17 cellular contexts compared by ENCODE assay signal in the genomic region with DNA sequence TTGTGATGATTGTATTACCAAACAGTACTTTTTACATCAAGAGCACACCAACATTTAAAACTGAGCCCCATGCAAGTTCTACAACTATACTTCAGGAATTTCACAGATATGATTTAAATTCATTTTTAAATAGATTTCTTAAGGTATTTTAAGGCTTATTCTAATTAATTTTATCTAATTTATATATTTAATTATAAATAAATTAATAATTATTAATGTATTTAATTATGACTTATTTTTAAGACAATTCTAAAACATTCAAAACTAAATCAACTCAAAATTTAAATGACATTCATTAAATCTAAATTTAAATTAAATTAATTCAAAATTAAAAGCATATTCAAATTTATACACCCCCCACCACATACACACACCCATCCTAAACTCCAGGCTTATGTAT.
DNase-seq lines count a peak whose midpoint lies in the region; ATAC-seq, FAIRE-seq and TF ChIP-seq lines count a peak whose summit lies in the region.
"Had no signal": no experiment of that assay in that cellular context is flagged by ENCODE, and none has a peak within 500 bp of the region (broad histone marks: within the 10 kb centered on the region; RNA-seq: fewer than 3 reads in every experiment).

No MANE protein-coding gene starts in this region.

- H3K27ac ChIP-seq in heart left ventricle (peak overlapping the region in 10 of 12 donors; percentile 2 to 87 (median 73)), kidney (ENCODE audit: low read depth in 2 of 2, low read length in 2 of 2) (no peak overlapping the region), small intestine (ENCODE audit: low read depth in 1 of 2, low read length in 1 of 2) (no peak overlapping the region), mesenchymal stem cell (ENCODE audit: low read length, poor library complexity, severe bottlenecking) (no peak overlapping the region)
- H3K27ac ChIP-seq: 22Rv1, BLaER1 had no signal

- no peak overlapping the region for H2AFZ ChIP-seq in mesenchymal stem cell (ENCODE audit: low read depth, low read length)

- no peak overlapping the region for H2BK15ac ChIP-seq in mesenchymal stem cell (ENCODE audit: low read depth, poor library complexity, severe bottlenecking)

- H2BK12ac ChIP-seq in mesenchymal stem cell (ENCODE audit: low read length in 2 of 2) = no peak overlapping the region

- H2BK120ac ChIP-seq in mesenchymal stem cell (ENCODE audit: low read depth, low read length) = no peak overlapping the region

- ATAC-seq in heart left ventricle = no peak
- ATAC-seq in Right ventricle myocardium superior (ENCODE audit: poor library complexity) = no peak

- no peak overlapping the region for H3K4ac ChIP-seq in mesenchymal stem cell (ENCODE audit: low read depth in 1 of 2, low read length in 2 of 2)

- no peak overlapping the region for H4K91ac ChIP-seq in mesenchymal stem cell (ENCODE audit: low read length)

- no peaks in the 10 kb centered on the region for H3K79me1 ChIP-seq in mesenchymal stem cell (replicated peaks; ENCODE audit: low read length, poor library complexity, severe bottlenecking)

- FAIRE-seq in RCC 7860 (lab: Jason Lieb, UNC) (peak; percentile 52), kidney (lab: Jason Lieb, UNC) (peak; percentile 76), small intestine (lab: Jason Lieb, UNC) (peak; percentile 65)
- FAIRE-seq: GM19239 had no signal

- H3K9me3 ChIP-seq in heart left ventricle = no peaks in the 10 kb centered on the region
- no peaks in the 10 kb centered on the region for H3K9me3 ChIP-seq in kidney (ENCODE audit: control insufficient read depth in 1 of 2, low read length in 2 of 2)
- no peaks in the 10 kb centered on the region for H3K9me3 ChIP-seq in small intestine (ENCODE audit: control insufficient read depth, low read depth)
- no peaks in the 10 kb centered on the region for H3K9me3 ChIP-seq in mesenchymal stem cell (ENCODE audit: control insufficient read depth, low read length)
- H3K9me3 ChIP-seq: BLaER1, Caco-2, HAP-1 had no signal

- H3K27me3 ChIP-seq in heart left ventricle (no peaks in the 10 kb centered on the region), small intestine (ENCODE audit: control insufficient read depth in 2 of 2, insufficient read depth in 2 of 2, low read length in 2 of 2) (no peaks in the 10 kb centered on the region), mesenchymal stem cell (ENCODE audit: control insufficient read depth in 1 of 2, insufficient read depth in 1 of 2, low read length in 2 of 2) (peaks cover 3 to 7% of the 10 kb centered on the region in 2 experiments)
- H3K27me3 ChIP-seq: BLaER1 had no signal

- DNase-seq in heart left ventricle (no peak), Right ventricle myocardium superior (no peak), RCC 7860 (ENCODE audit: low spot score) (no peak), kidney (no peak), small intestine (no peak), mesenchymal stem cell (no peak), NCI-H2227 treated with DMSO at 0.1 percent for 48 hours (lab: John Stamatoyannopoulos, UW) (no peak)
- DNase-seq: AML-193; Caco-2; CD8-positive, alpha-beta memory T cell; DND-41; GF-D8; GOT3 had no signal

- no peak overlapping the region for H3K18ac ChIP-seq in mesenchymal stem cell (ENCODE audit: low read depth in 1 of 2, low read length in 2 of 2)

- intact Hi-C loops in heart left ventricle (cut with DNase I) (loop anchor here in 4 of 10 donors (5.0 to 10.0 kb wide), 5 partner anchors 42 to 640 kb away; no protein-coding TSS in a partner anchor), Right ventricle myocardium superior (cut with DNase I) (loop anchor here (10.0 kb wide), 1 partner anchor 100 kb away; no protein-coding TSS in a partner anchor), kidney (cut with DNase I) (no loop called here)

- peaks cover 0 to 46% (median 11%) of the 10 kb centered on the region in 12 donors for H3K4me1 ChIP-seq in heart left ventricle
- no peaks in the 10 kb centered on the region for H3K4me1 ChIP-seq in kidney (ENCODE audit: control insufficient read depth in 1 of 2, insufficient read depth in 1 of 2, low read depth in 1 of 2, low read length in 2 of 2)
- H3K4me1 ChIP-seq in small intestine (ENCODE audit: control insufficient read depth in 2 of 2, insufficient read depth in 1 of 2, low read depth in 1 of 2, low read length in 1 of 2) = no peaks in the 10 kb centered on the region
- H3K4me1 ChIP-seq in mesenchymal stem cell (ENCODE audit: control insufficient read depth, insufficient read depth, low read depth, low read length) = no peaks in the 10 kb centered on the region
- H3K4me1 ChIP-seq: BLaER1, Caco-2, HAP-1 had no signal

- H3K9ac ChIP-seq in kidney (ENCODE audit: low read length in 2 of 2) (no peak overlapping the region), mesenchymal stem cell (ENCODE audit: low read length) (no peak overlapping the region)
- H3K9ac ChIP-seq: BLaER1 had no signal

- H3K4me2 ChIP-seq in mesenchymal stem cell (ENCODE audit: low read length, poor library complexity, severe bottlenecking) = no peak overlapping the region
- H3K4me2 ChIP-seq: BLaER1 had no signal

- TF ChIP-seq POLR2A in heart left ventricle (IDR thresholded peaks at IDR 0.05) = no peak

- H3K14ac ChIP-seq in mesenchymal stem cell (ENCODE audit: low read length in 2 of 2) = no peak overlapping the region

- no peak overlapping the region for H2BK5ac ChIP-seq in mesenchymal stem cell (ENCODE audit: low read depth, low read length, poor library complexity, severe bottlenecking)

- no peaks in the 10 kb centered on the region for H3K36me3 ChIP-seq in heart left ventricle
- H3K36me3 ChIP-seq in kidney (ENCODE audit: control insufficient read depth in 1 of 2, insufficient read depth in 2 of 2, low read length in 2 of 2) = no peaks in the 10 kb centered on the region
- H3K36me3 ChIP-seq in small intestine (ENCODE audit: control insufficient read depth in 2 of 2, insufficient read depth in 2 of 2, low read length in 2 of 2) = no peaks in the 10 kb centered on the region
- H3K36me3 ChIP-seq in mesenchymal stem cell (ENCODE audit: control insufficient read depth in 1 of 2, insufficient read depth in 2 of 2, low read depth in 1 of 2, low read length in 2 of 2) = no peaks in the 10 kb centered on the region
- H3K36me3 ChIP-seq: BLaER1, HAP-1 had no signal

- H4K8ac ChIP-seq in mesenchymal stem cell (ENCODE audit: low read length) = no peak overlapping the region

- H2AK5ac ChIP-seq in mesenchymal stem cell (ENCODE audit: low read length, severe bottlenecking) = no peak overlapping the region

- H3K23ac ChIP-seq in mesenchymal stem cell (ENCODE audit: low read length in 2 of 2) = no peak overlapping the region

- H3K4me3 ChIP-seq in heart left ventricle (no peak overlapping the region), kidney (ENCODE audit: low read length in 2 of 2) (no peak overlapping the region), small intestine (ENCODE audit: low read depth in 1 of 2, low read length in 2 of 2) (no peak overlapping the region), mesenchymal stem cell (ENCODE audit: insufficient read depth in 1 of 2, low read depth in 1 of 2, low read length in 2 of 2) (no peak overlapping the region)
- H3K4me3 ChIP-seq: BLaER1, HAP-1 had no signal

- no peak for TF ChIP-seq CTCF in heart left ventricle (IDR thresholded peaks at IDR 0.05)
- TF ChIP-seq CTCF in kidney (IDR thresholded peaks at IDR 0.05; ENCODE audit: borderline replicate concordance, extremely low read depth, insufficient read depth) = no peak

Comparison
In these comparisons a context has a peak if more than half of its experiments do, and no peak if none do; other contexts are left out.
1. H3K27ac ChIP-seq: peak in heart left ventricle (10 of 12); none in kidney (0 of 2), small intestine (0 of 2) and mesenchymal stem cell (single experiment).